In genomic region chr1:248597589-248597988, GRCh38 we compare ENCODE assay signal across 28 cellular contexts. TPM values are rescaled to one million over a fixed set of nuclear protein-coding genes. Genes with fewer than 3 reads are reported as not detected.
"Had no signal": no experiment of that assay in that cellular context is flagged by ENCODE, and none has a peak within 500 bp of the region (broad histone marks: within the 10 kb centered on the region; RNA-seq: fewer than 3 reads in every experiment).

Gene OR2T10 (minus strand): TSS chr1:248597700. CDS start chr1:248593768, 3,932 bp downstream.

- H3K36me3 ChIP-seq: adrenal gland, Peyer's patch, SJCRH30 had no signal

- H3K4me2 ChIP-seq: SK-N-SH had no signal

- H3K27ac ChIP-seq: adrenal gland, Peyer's patch, RWPE1, SJCRH30, VCaP had no signal

- H3K9ac ChIP-seq: SK-N-SH had no signal

- H3K4me1 ChIP-seq: adrenal gland, Peyer's patch had no signal

- H3K4me3 ChIP-seq: adrenal gland, Peyer's patch, SJCRH30 had no signal

- ATAC-seq: activated CD4-positive, alpha-beta T cell treated with anti-CD3 and anti-CD28 coated beads for 36 hours; activated CD8-positive, alpha-beta T cell treated with anti-CD3 and anti-CD28 coated beads, Interleukin-2, amount 10 ng/mL, durations not matched to agents 7 days and 5 days; activated naive CD4-positive, alpha-beta T cell treated with anti-CD3 and anti-CD28 coated beads, Interleukin-2, amount 50 U/mL, for 72 hours had no signal

- H3K27ac Mint-ChIP-seq: activated CD4-positive, alpha-beta T cell treated with anti-CD3 and anti-CD28 coated beads for 36 hours; activated CD8-positive, alpha-beta T cell treated with anti-CD3 and anti-CD28 coated beads, Interleukin-2, amount 10 ng/mL, durations not matched to agents 7 days and 5 days had no signal

- DNase-seq: activated CD4-positive, alpha-beta T cell treated with anti-CD3 and anti-CD28 coated beads for 36 hours; activated CD4-positive, alpha-beta T cell treated with anti-CD3 and anti-CD28 coated beads, Interleukin-2, amount 50 U/mL, for 4 hours; activated CD8-positive, alpha-beta memory T cell treated with anti-CD3 and anti-CD28 coated beads, Interleukin-2, amount 50 U/mL, for 48 hours; activated CD8-positive, alpha-beta T cell treated with anti-CD3 and anti-CD28 coated beads, Interleukin-2, amount 10 ng/mL, durations not matched to agents 7 days and 5 days; activated T-cell treated with anti-CD3 and anti-CD28 coated beads, Interleukin-2, amount 50 U/mL, for 1 hour; adrenal gland; anterior cingulate cortex; cerebellar nuclear complex; Karpas-422; NCI-H1092; NCI-H1417; NCI-H1930; NCI-H345; NCI-H510A; NCI-H526 treated with DMSO at 0.1 percent for 48 hours; NCI-H82; NK-92 treated with Interleukin-12 subunit alpha and Interleukin-12 subunit beta, amount 100 ng/mL, for 24 hours; OCI-M1; Peyer's patch; Right ventricle myocardium superior; SJCRH30; SK-N-SH; T-helper 1 cell had no signal

- H3K9me3 ChIP-seq: adrenal gland, Peyer's patch, SJCRH30, SK-N-SH had no signal

- H3K27me3 ChIP-seq: adrenal gland, Peyer's patch, SJCRH30 had no signal

- H3K4me3 Mint-ChIP-seq: activated CD4-positive, alpha-beta T cell treated with anti-CD3 and anti-CD28 coated beads for 36 hours; activated CD8-positive, alpha-beta T cell treated with anti-CD3 and anti-CD28 coated beads, Interleukin-2, amount 10 ng/mL, durations not matched to agents 7 days and 5 days had no signal

RNA-seq across cellular contexts. Expression of gene OR2T10, which starts in this region (rescaled TPM):
- total RNA-seq: activated CD4-positive, alpha-beta T cell treated with anti-CD3 and anti-CD28 coated beads for 36 hours; activated CD8-positive, alpha-beta T cell treated with anti-CD3 and anti-CD28 coated beads, Interleukin-2, amount 10 ng/mL, durations not matched to agents 7 days and 5 days; activated naive CD4-positive, alpha-beta T cell treated with anti-CD3 and anti-CD28 coated beads, Interleukin-2, amount 50 U/mL, for 72 hours; adrenal gland; cardiac septum; Peyer's patch; Right ventricle myocardium superior; SJCRH30; T-helper 2 cell treated with Interferon-gamma antibody and Interleukin-4, amounts not matched to agents 100 ng/mL and 5 ng/mL, for 36 hours had no signal
